29 cellular contexts compared by ENCODE assay signal in genomic region chr10:73401636-73402035, GRCh38.
"Had no signal": no experiment of that assay in that cellular context is flagged by ENCODE, and none has a peak within 500 bp of the region (broad histone marks: within the 10 kb centered on the region; RNA-seq: fewer than 3 reads in every experiment).

No MANE protein-coding gene starts in this region.

- H3K36me3 ChIP-seq: uterus had no signal

- H3K27ac Mint-ChIP-seq: stimulated activated effector memory CD8-positive, alpha-beta T cell treated with anti-CD3 and anti-CD28 coated beads, Interleukin-12 subunit alpha, Interleukin-12 subunit beta, amount 100 ng/mL, for 72 hours; stimulated activated memory B cell treated with anti-CD40 and anti-IgM and Interleukin-4, amounts not matched to agents 10 μg/mL and 1 μg/mL and 100 μg/mL, for 72 hours; stimulated activated naive B cell treated with anti-CD40 and anti-IgM and Interleukin-4, amounts not matched to agents 10 μg/mL and 1 μg/mL and 100 μg/mL, for 72 hours; stimulated activated naive CD8-positive, alpha-beta T cell treated with anti-CD3 and anti-CD28 coated beads, Interleukin-15, Interleukin-2, amounts not matched to agents 100 ng/mL and 50 ng/mL, for 24 hours; type B pancreatic cell had no signal

- ATAC-seq: stimulated activated effector memory CD8-positive, alpha-beta T cell treated with anti-CD3 and anti-CD28 coated beads, Interleukin-12 subunit alpha, Interleukin-12 subunit beta, amount 100 ng/mL, for 72 hours; stimulated activated memory B cell treated with anti-CD40 and anti-IgM and Interleukin-4, amounts not matched to agents 10 μg/mL and 1 μg/mL and 100 μg/mL, for 72 hours; stimulated activated naive B cell treated with anti-CD40 and anti-IgM and Interleukin-4, amounts not matched to agents 10 μg/mL and 1 μg/mL and 100 μg/mL, for 72 hours; stimulated activated naive CD8-positive, alpha-beta T cell treated with anti-CD3 and anti-CD28 coated beads, Interleukin-15, amount 100 ng/mL, for 72 hours; stimulated activated naive CD8-positive, alpha-beta T cell treated with anti-CD3 and anti-CD28 coated beads, Interleukin-15, Interleukin-2, amounts not matched to agents 100 U/mL and 50 U/mL, for 24 hours; upper lobe of right lung had no signal

- H3K27me3 Mint-ChIP-seq: stimulated activated memory B cell treated with anti-CD40 and anti-IgM and Interleukin-4, amounts not matched to agents 10 μg/mL and 1 μg/mL and 100 μg/mL, for 72 hours; stimulated activated naive B cell treated with anti-CD40 and anti-IgM and Interleukin-4, amounts not matched to agents 10 μg/mL and 1 μg/mL and 100 μg/mL, for 72 hours; stimulated activated naive CD8-positive, alpha-beta T cell treated with anti-CD3 and anti-CD28 coated beads, Interleukin-15, amount 100 ng/mL, for 72 hours; stimulated activated naive CD8-positive, alpha-beta T cell treated with anti-CD3 and anti-CD28 coated beads, Interleukin-15, Interleukin-2, amounts not matched to agents 100 ng/mL and 50 ng/mL, for 24 hours; type B pancreatic cell had no signal

- H3K4me1 ChIP-seq: testis, thyroid gland, upper lobe of right lung, uterus had no signal

- FAIRE-seq: urothelium cell line had no signal

- H3K4me3 ChIP-seq: stomach, suprapubic skin, testis, thoracic aorta, thyroid gland, tibial artery, tibial nerve, transverse colon, upper lobe of left lung, upper lobe of right lung, uterus, vagina had no signal

- H3K4me3 Mint-ChIP-seq: stimulated activated effector memory CD8-positive, alpha-beta T cell treated with anti-CD3 and anti-CD28 coated beads, Interleukin-12 subunit alpha, Interleukin-12 subunit beta, amount 100 ng/mL, for 72 hours; stimulated activated memory B cell treated with anti-CD40 and anti-IgM and Interleukin-4, amounts not matched to agents 10 μg/mL and 1 μg/mL and 100 μg/mL, for 72 hours; stimulated activated naive B cell treated with anti-CD40 and anti-IgM and Interleukin-4, amounts not matched to agents 10 μg/mL and 1 μg/mL and 100 μg/mL, for 72 hours; stimulated activated naive CD8-positive, alpha-beta T cell treated with anti-CD3 and anti-CD28 coated beads, Interleukin-15, amount 100 ng/mL, for 72 hours; stimulated activated naive CD8-positive, alpha-beta T cell treated with anti-CD3 and anti-CD28 coated beads, Interleukin-15, Interleukin-2, amounts not matched to agents 100 ng/mL and 50 ng/mL, for 24 hours; type B pancreatic cell had no signal

- H3K9me3 Mint-ChIP-seq: stimulated activated effector memory CD8-positive, alpha-beta T cell treated with anti-CD3 and anti-CD28 coated beads, Interleukin-12 subunit alpha, Interleukin-12 subunit beta, amount 100 ng/mL, for 72 hours; stimulated activated memory B cell treated with anti-CD40 and anti-IgM and Interleukin-4, amounts not matched to agents 10 μg/mL and 1 μg/mL and 100 μg/mL, for 72 hours; stimulated activated naive B cell treated with anti-CD40 and anti-IgM and Interleukin-4, amounts not matched to agents 10 μg/mL and 1 μg/mL and 100 μg/mL, for 72 hours; stimulated activated naive CD8-positive, alpha-beta T cell treated with anti-CD3 and anti-CD28 coated beads, Interleukin-15, amount 100 ng/mL, for 72 hours; stimulated activated naive CD8-positive, alpha-beta T cell treated with anti-CD3 and anti-CD28 coated beads, Interleukin-15, Interleukin-2, amounts not matched to agents 100 ng/mL and 50 ng/mL, for 24 hours; type B pancreatic cell had no signal

- DNase-seq: stimulated activated CD4-positive, alpha-beta T cell treated with anti-CD3 and anti-CD28 coated beads, Interleukin-2, amount 100 ng/mL, for 48 hours; stimulated activated CD4-positive, alpha-beta T cell treated with anti-CD3 and anti-CD28 coated beads, Interleukin-4, amount 100 ng/mL, for 1 hour; stimulated activated CD4-positive, alpha-beta T cell treated with anti-CD3 and anti-CD28 coated beads, Interleukin-4, amount 100 ng/mL, for 24 hours; stimulated activated CD4-positive, alpha-beta T cell treated with anti-CD3 and anti-CD28 coated beads, Interleukin-4, amount 100 ng/mL, for 4 hours; stimulated activated CD8-positive, alpha-beta memory T cell treated with anti-CD3 and anti-CD28 coated beads, Interleukin-4, amount 100 ng/mL, for 48 hours; stimulated activated naive B cell treated with anti-CD40 and anti-IgM and Interleukin-4, amounts not matched to agents 10 μg/mL and 1 μg/mL and 100 μg/mL, for 72 hours; stimulated activated naive CD4-positive, alpha-beta T cell; stimulated activated naive CD4-positive, alpha-beta T cell treated with Interleukin-2 at 50 U/mL for 16 hours; stimulated activated naive CD8-positive, alpha-beta T cell treated with anti-CD3 and anti-CD28 coated beads, Interleukin-15, amount 100 ng/mL, for 72 hours; stimulated activated naive CD8-positive, alpha-beta T cell treated with anti-CD3 and anti-CD28 coated beads, Interleukin-15, Interleukin-2, amounts not matched to agents 100 U/mL and 50 U/mL, for 24 hours; stomach; substantia nigra; testis; thyroid gland; tibial artery; transverse colon; trophoblast cell; upper lobe of left lung; upper lobe of right lung; uterus had no signal

- H3K27me3 ChIP-seq: stomach, suprapubic skin, testis, thyroid gland, tibial artery, tibial nerve, transverse colon, upper lobe of left lung, upper lobe of right lung, uterus, vagina had no signal

- H3K27ac ChIP-seq: stomach, suprapubic skin, testis, thoracic aorta, thyroid gland, tibial artery, tibial nerve, transverse colon, upper lobe of left lung, upper lobe of right lung, uterus, vagina had no signal

- H3K9me3 ChIP-seq: stomach, suprapubic skin, testis, thoracic aorta, thyroid gland, tibial artery, tibial nerve, transverse colon, upper lobe of left lung, upper lobe of right lung, uterus, vagina had no signal
